In genomic region chr1:15541231-15541792, GRCh38 we compare ENCODE assay signal across 2 cellular contexts.
A peak's percentile ranks its signal among the peaks of the same experiment; 100 is the strongest.
TF ChIP-seq lines count a peak whose summit lies in the region.

No MANE protein-coding gene starts in this region.

TF ChIP-seq in HepG2, 621 proteins besides CTCF, POLR2A, EP300 and RAD21:
- no peak for TF ChIP-seq ZNF383 (CRISPR knock-in tag; IDR thresholded peaks at IDR 0.05; ENCODE audit: borderline replicate concordance)
- TF ChIP-seq HMGXB4 (CRISPR knock-in tag; IDR thresholded peaks at IDR 0.05; ENCODE audit: borderline replicate concordance in 1 of 2, low read depth in 1 of 2) = no peak
- peak; percentile 56 for TF ChIP-seq MAFF (IDR thresholded peaks at IDR 0.05; ENCODE audit: low read depth, low read length)
- TF ChIP-seq SP2 (CRISPR knock-in tag; IDR thresholded peaks at IDR 0.05) = no peak
- no peak for TF ChIP-seq ZFP82 (CRISPR knock-in tag; IDR thresholded peaks at IDR 0.05; ENCODE audit: borderline replicate concordance)
- no peak for TF ChIP-seq ARNT2 (CRISPR knock-in tag; IDR thresholded peaks at IDR 0.05; ENCODE audit: low read depth)
- peak; percentile 52 to 76 for TF ChIP-seq MAFK (conservative IDR thresholded peaks at IDR 0.05 in 1 of 2, IDR thresholded peaks at IDR 0.05 in 1 of 2; ENCODE audit: low read length in 2 of 2)
- TF ChIP-seq BRD4 (CRISPR knock-in tag; IDR thresholded peaks at IDR 0.05) = no peak
- TF ChIP-seq ERF (CRISPR knock-in tag; IDR thresholded peaks at IDR 0.05) = no peak

TF ChIP-seq in K562, 482 proteins besides CTCF, POLR2A, EP300 and RAD21:
- TF ChIP-seq ZNF316 (IDR thresholded peaks at IDR 0.05) (peak; percentile 90), KDM1A (IDR thresholded peaks at IDR 0.05) (peak; percentile 8 to 37; a peak in 1 of 4 replicates), ZSCAN29 (IDR thresholded peaks at IDR 0.05) (no peak), CBX3 (IDR thresholded peaks at IDR 0.05; ENCODE audit: borderline replicate concordance in 1 of 2, low read length in 2 of 2) (no peak), ZNF717 (CRISPR knock-in tag; IDR thresholded peaks at IDR 0.05) (no peak), MAFF (IDR thresholded peaks at IDR 0.05; ENCODE audit: low read length) (peak; percentile 63), CLOCK (CRISPR knock-in tag; IDR thresholded peaks at IDR 0.05; ENCODE audit: borderline replicate concordance) (no peak), ATF7 (IDR thresholded peaks at IDR 0.05) (no peak), AFF1 (IDR thresholded peaks at IDR 0.05; ENCODE audit: low read depth in 1 of 2, partially characterized antibody in 2 of 2) (no peak), MAFG (tag; conservative IDR thresholded peaks at IDR 0.05) (peak; percentile 74), MIER1 (IDR thresholded peaks at IDR 0.05; ENCODE audit: low read depth) (no peak), RBM25 (IDR thresholded peaks at IDR 0.05; ENCODE audit: low read depth, low read length, severe bottlenecking) (peak; percentile 73), ZC3H8 (IDR thresholded peaks at IDR 0.05) (no peak), ZFP36 (IDR thresholded peaks at IDR 0.05; ENCODE audit: low read depth, low read length, partially characterized antibody) (peak; percentile 67), BCOR (IDR thresholded peaks at IDR 0.05) (peak; percentile 83), C11orf30 (IDR thresholded peaks at IDR 0.05; ENCODE audit: low read depth) (peak; percentile 78)
